ENCODE assay signal across 24 cellular contexts in genomic region chr1:180257028-180257386, GRCh38. TPM values are rescaled to one million over a fixed set of nuclear protein-coding genes. Genes with fewer than 3 reads are reported as not detected.
DNase-seq lines count a peak whose midpoint lies in the region; ATAC-seq and TF ChIP-seq lines count a peak whose summit lies in the region.
"Had no signal": no experiment of that assay in that cellular context is flagged by ENCODE, and none has a peak within 500 bp of the region (broad histone marks: within the 10 kb centered on the region; RNA-seq: fewer than 3 reads in every experiment).

No MANE protein-coding gene starts in this region.

- H3K27ac Mint-ChIP-seq in MCF 10A (ENCODE audit: low read depth, unreplicated experiment) (no peak overlapping the region), WTC11 (peak overlapping the region; percentile 89)
- H3K27ac Mint-ChIP-seq: CD4-positive, alpha-beta T cell; CD8-positive, alpha-beta memory T cell; HFFc6 had no signal

- H3K27me3 ChIP-seq in mammary epithelial cell (ENCODE audit: insufficient read depth, low read length) (no peaks in the 10 kb centered on the region), colonic mucosa (peaks cover 13% of the 10 kb centered on the region)
- H3K27me3 ChIP-seq in effector memory CD4-positive, alpha-beta T cell (replicated peaks; ENCODE audit: control insufficient read depth, insufficient read depth, low read length, poor library complexity, severe bottlenecking): peaks cover 12% of the 10 kb centered on the region
- H3K27me3 ChIP-seq: BE2C had no signal

- intact Hi-C loops in mammary epithelial cell (cut with micrococcal nuclease): no loop called here
- intact Hi-C loops in MCF 10A (cut with micrococcal nuclease): loop anchor here (10.0 kb wide), 1 partner anchor 608 kb away; no protein-coding TSS in a partner anchor
- intact Hi-C loops in colonic mucosa (cut with DNase I): no loop called here

- H3K4me3 Mint-ChIP-seq in MCF 10A (ENCODE audit: unreplicated experiment) (no peak overlapping the region), WTC11 (no peak overlapping the region)
- H3K4me3 Mint-ChIP-seq: CD14-positive monocyte; CD4-positive, alpha-beta T cell; CD8-positive, alpha-beta memory T cell; GM23338; H9; HFFc6 had no signal

- TF ChIP-seq CTCF in mammary epithelial cell (conservative IDR thresholded peaks at IDR 0.05 in 1 of 2, IDR thresholded peaks at IDR 0.05 in 1 of 2; ENCODE audit: extremely low read depth in 1 of 2, insufficient read depth in 1 of 2, low read depth in 1 of 2, low read length in 2 of 2): no peak
- TF ChIP-seq CTCF in MCF 10A (IDR thresholded peaks at IDR 0.05; ENCODE audit: unreplicated experiment): no peak
- TF ChIP-seq CTCF in HEK293 (tag by site-specific recombination; IDR thresholded peaks at IDR 0.05): no peak
- TF ChIP-seq CTCF in WTC11 (IDR thresholded peaks at IDR 0.05): no peak
- TF ChIP-seq CTCF in colonic mucosa (IDR thresholded peaks at IDR 0.05): no peak

- ATAC-seq in WTC11: no peak
- ATAC-seq: A549, HCT116 had no signal

- H3K36me3 ChIP-seq in mammary epithelial cell (ENCODE audit: insufficient read depth, low read length): no peaks in the 10 kb centered on the region
- no peaks in the 10 kb centered on the region for H3K36me3 ChIP-seq in HEK293 (ENCODE audit: control insufficient read depth in 2 of 2, insufficient read depth in 1 of 2, low read length in 2 of 2)
- H3K36me3 ChIP-seq in effector memory CD4-positive, alpha-beta T cell (ENCODE audit: control insufficient read depth, insufficient read depth, low read length): no peaks in the 10 kb centered on the region
- no peaks in the 10 kb centered on the region for H3K36me3 ChIP-seq in colonic mucosa
- H3K36me3 ChIP-seq: BE2C; BLaER1 treated with 17β-estradiol and CSF1 and Interleukin-3, amounts not matched to agents 10 nM and 100 nM had no signal

- no peaks in the 10 kb centered on the region for H3K36me3 Mint-ChIP-seq in MCF 10A (ENCODE audit: insufficient read depth, unreplicated experiment)
- peaks cover 4% of the 10 kb centered on the region; the same call in 1 of the 2 replicates for H3K36me3 Mint-ChIP-seq in WTC11
- H3K36me3 Mint-ChIP-seq: CD14-positive monocyte; CD8-positive, alpha-beta memory T cell had no signal

- WGBS in mammary epithelial cell (ENCODE audit: low coverage, missing lambda C conversion rate): 35% methylated on average over 5 of the region's 5 CpGs

- no peak overlapping the region for H3K4me3 ChIP-seq in mammary epithelial cell (replicated peaks in 1 of 3; ENCODE audit: insufficient read depth in 1 of 3, low read depth in 2 of 3, low read length in 3 of 3)
- H3K4me3 ChIP-seq in HEK293 (ENCODE audit: low read depth, low read length): no peak overlapping the region
- H3K4me3 ChIP-seq in effector memory CD4-positive, alpha-beta T cell (ENCODE audit: insufficient read depth, low read depth, low read length, poor library complexity, severe bottlenecking): no peak overlapping the region
- H3K4me3 ChIP-seq in colonic mucosa: no peak overlapping the region
- H3K4me3 ChIP-seq: A549; BLaER1 treated with 17β-estradiol and CSF1 and Interleukin-3, amounts not matched to agents 10 nM and 100 nM; GM23338 had no signal

- H4K20me1 ChIP-seq in mammary epithelial cell (ENCODE audit: insufficient read depth, low read length): no peaks in the 10 kb centered on the region

- H3K79me2 ChIP-seq in mammary epithelial cell (ENCODE audit: insufficient read depth, low read length): no peaks in the 10 kb centered on the region

- H3K27ac ChIP-seq in mammary epithelial cell (ENCODE audit: insufficient read depth, low read depth, low read length) (no peak overlapping the region), HEK293 (ENCODE audit: extremely low read depth, low read depth, low read length) (no peak overlapping the region), colonic mucosa (no peak overlapping the region)
- no peak overlapping the region for H3K27ac ChIP-seq in effector memory CD4-positive, alpha-beta T cell (ENCODE audit: insufficient read depth, low read length, poor library complexity, severe bottlenecking)
- H3K27ac ChIP-seq: 22Rv1; A549; BLaER1 treated with 17β-estradiol and CSF1 and Interleukin-3, amounts not matched to agents 10 nM and 100 nM had no signal

- CTCF ChIA-PET in mammary epithelial cell (lab: Charles Lee; ENCODE audit: low non-redundant PET): no interaction called here
- CTCF ChIA-PET in MCF 10A (lab: Yijun Ruan, JAX): interaction anchor here (0.6 to 1.4 kb wide), 4 partner anchors 12 to 442 kb away, joined by 3 to 4 read pairs (median 3); no protein-coding TSS in a partner anchor
- CTCF ChIA-PET in HEK293 (lab: Yijun Ruan, JAX): interaction anchor here (0.6 to 2.2 kb wide), 3 partner anchors 67 to 1175 kb away, joined by 3 to 10 read pairs (median 3); no protein-coding TSS in a partner anchor
- CTCF ChIA-PET in WTC11 (lab: Charles Lee): interaction anchor here (0.6 to 1.0 kb wide), 4 partner anchors 13 to 170 kb away, joined by 3 to 4 read pairs (median 3); no protein-coding TSS in a partner anchor

- POLR2A ChIA-PET in MCF 10A (lab: Yijun Ruan, JAX) (interaction anchor here (1.0 kb wide), 1 partner anchor 217 kb away, joined by 3 read pairs; no protein-coding TSS in a partner anchor), HEK293 (lab: Yijun Ruan, JAX) (no interaction called here), WTC11 (lab: Charles Lee) (no interaction called here)

- no peak for DNase-seq in mammary epithelial cell
- no peak for DNase-seq in MCF 10A (ENCODE audit: unreplicated experiment)
- no peak for DNase-seq in WTC11 (ENCODE audit: low spot score)
- DNase-seq in islet precursor cell: peak; percentile 43
- no peak for DNase-seq in effector memory CD4-positive, alpha-beta T cell
- DNase-seq in colonic mucosa: no peak
- DNase-seq in NCI-H1417 (lab: John Stamatoyannopoulos, UW): no peak
- DNase-seq: ACHN; AML-193; BE2C; CD4-positive, alpha-beta T cell; CD8-positive, alpha-beta memory T cell; DMS79 treated with DMSO at 0.1 percent for 48 hours; GF-D8; H9; HFFc6 had no signal

- no peak overlapping the region for H3K4me2 ChIP-seq in mammary epithelial cell (ENCODE audit: insufficient read depth, low read depth, low read length)
- H3K4me2 ChIP-seq: A549; BLaER1 treated with 17β-estradiol and CSF1 and Interleukin-3, amounts not matched to agents 10 nM and 100 nM; GM23338 had no signal

- H3K9ac ChIP-seq in mammary epithelial cell (ENCODE audit: insufficient read depth, low read length) (no peak overlapping the region), colonic mucosa (ENCODE audit: low read depth in 2 of 2, low read length in 2 of 2) (no peak overlapping the region)
- H3K9ac ChIP-seq: BLaER1 treated with 17β-estradiol and CSF1 and Interleukin-3, amounts not matched to agents 10 nM and 100 nM had no signal

- H3K9me3 Mint-ChIP-seq in MCF 10A (ENCODE audit: unreplicated experiment) (no peaks in the 10 kb centered on the region), WTC11 (no peaks in the 10 kb centered on the region)
- H3K9me3 Mint-ChIP-seq: CD4-positive, alpha-beta T cell; CD8-positive, alpha-beta memory T cell; GM23338; H9; HFFc6 had no signal

- peaks cover 43% of the 10 kb centered on the region for H3K27me3 Mint-ChIP-seq in MCF 10A (ENCODE audit: insufficient read depth, unreplicated experiment)
- no peaks in the 10 kb centered on the region; the same call in 1 of the 2 replicates for H3K27me3 Mint-ChIP-seq in WTC11 (ENCODE audit: low read depth)

- H3K9me3 ChIP-seq in mammary epithelial cell (replicated peaks; ENCODE audit: insufficient read depth, low read length): no peaks in the 10 kb centered on the region
- no peaks in the 10 kb centered on the region for H3K9me3 ChIP-seq in HEK293 (ENCODE audit: control insufficient read depth, insufficient read depth, low read depth, low read length)
- no peaks in the 10 kb centered on the region for H3K9me3 ChIP-seq in effector memory CD4-positive, alpha-beta T cell (ENCODE audit: control insufficient read depth, low read length)
- no peaks in the 10 kb centered on the region for H3K9me3 ChIP-seq in colonic mucosa
- H3K9me3 ChIP-seq: A549; BE2C; BLaER1 treated with 17β-estradiol and CSF1 and Interleukin-3, amounts not matched to agents 10 nM and 100 nM had no signal

- in situ Hi-C loops in mammary epithelial cell (cut with MboI; ENCODE audit: low sequenced_read_pairs in 2 of 2): loop anchor here (10.0 to 25.0 kb wide), 2 partner anchors 158 to 905 kb away; no protein-coding TSS in a partner anchor

- BruUV-seq in mammary epithelial cell (replicated peaks; lab: Mats Ljungman, UMichigan) (no TSS peak), MCF 10A (replicated peaks; lab: Mats Ljungman, UMichigan) (no TSS peak)

- H3K4me1 Mint-ChIP-seq in MCF 10A (ENCODE audit: insufficient read depth, unreplicated experiment): peaks cover 6% of the 10 kb centered on the region
- peaks cover 31% of the 10 kb centered on the region for H3K4me1 Mint-ChIP-seq in WTC11

- H3K4me1 ChIP-seq in mammary epithelial cell (ENCODE audit: insufficient read depth, low read length): no peaks in the 10 kb centered on the region
- peaks cover 2% of the 10 kb centered on the region for H3K4me1 ChIP-seq in HEK293 (ENCODE audit: control insufficient read depth, insufficient read depth, low read length)
- H3K4me1 ChIP-seq in effector memory CD4-positive, alpha-beta T cell (ENCODE audit: control insufficient read depth, insufficient read depth, low read length, poor library complexity, severe bottlenecking): no peaks in the 10 kb centered on the region
- H3K4me1 ChIP-seq in colonic mucosa: no peaks in the 10 kb centered on the region
- H3K4me1 ChIP-seq: A549, BE2C had no signal

- dilution Hi-C loops in mammary epithelial cell (cut with HindIII; ENCODE audit: low sequenced_read_pairs): no loop called here

- peak overlapping the region; percentile 46 for H2AFZ ChIP-seq in mammary epithelial cell (ENCODE audit: low read depth, low read length)
- H2AFZ ChIP-seq: GM23338 had no signal

TF ChIP-seq in WTC11, 78 proteins besides CTCF, POLR2A, EP300 and RAD21 (continues in another document):
- no peak for TF ChIP-seq IRF1 (CRISPR knock-in tag; IDR thresholded peaks at IDR 0.05)

RNA-seq across cellular contexts. Expression of gene LHX4, which starts 26.9 kb away (rescaled TPM):
- total RNA-seq in mammary epithelial cell (not detected), MCF 10A (2022) (0.07 TPM in 1 of 2 replicates, not detected in the other), WTC11 (2021) (7.7 to 19.2 TPM (median 9.2 TPM) in 3 replicates), colonic mucosa (under 1 TPM; 0.74 to 0.77 TPM)
- polyA plus RNA-seq in mammary epithelial cell: not detected
- 0.16 TPM for polyA minus RNA-seq in mammary epithelial cell
- total RNA-seq: CD8-positive, alpha-beta memory T cell; G401 had no signal
- polyA plus RNA-seq: CD14-positive monocyte had no signal
